Comparison of ENCODE assay signal across 7 cellular contexts in the genomic region with DNA sequence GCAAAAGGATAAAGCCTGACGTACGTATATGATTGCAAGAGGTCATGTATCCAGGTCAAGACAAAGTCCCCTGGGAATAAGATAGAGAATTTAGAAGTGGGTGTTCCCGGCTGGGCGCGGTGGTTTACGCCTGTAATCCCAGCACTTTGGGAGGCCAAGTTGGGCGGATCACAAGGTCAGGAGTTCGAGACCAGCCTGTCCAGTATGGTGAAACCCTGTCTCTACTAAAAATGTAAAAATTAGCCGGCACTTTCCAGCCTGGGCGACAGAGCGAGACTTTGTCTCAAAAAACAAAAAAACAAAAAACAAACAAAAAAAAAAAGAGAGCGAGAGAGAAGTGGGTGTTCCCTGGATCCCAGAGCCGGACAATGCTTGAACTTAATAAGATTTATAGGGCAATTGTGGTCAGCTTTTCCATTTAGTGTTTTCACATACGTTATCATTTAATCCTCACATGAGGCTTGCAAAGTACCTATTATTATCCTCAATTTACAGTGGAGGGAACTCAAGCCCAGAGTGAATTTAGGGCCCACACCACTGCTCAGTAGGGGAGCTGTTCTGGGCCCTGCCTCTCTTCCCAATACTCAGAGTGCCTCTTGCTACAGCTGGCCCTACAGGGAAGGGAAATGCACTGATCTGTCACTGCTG. TPM values are rescaled to one million over a fixed set of nuclear protein-coding genes. Genes with fewer than 3 reads are reported as not detected.
DNase-seq lines count a peak whose midpoint lies in the region; ATAC-seq and TF ChIP-seq lines count a peak whose summit lies in the region.
"Had no signal": no experiment of that assay in that cellular context is flagged by ENCODE, and none has a peak within 500 bp of the region (broad histone marks: within the 10 kb centered on the region; RNA-seq: fewer than 3 reads in every experiment).

No MANE protein-coding gene starts in this region.

- no peak overlapping the region for H3K18ac ChIP-seq in mesendoderm (ENCODE audit: low read length)

- peaks cover 16% of the 10 kb centered on the region for H3K27me3 ChIP-seq in CD8-positive, alpha-beta T cell (ENCODE audit: insufficient read depth, low read length)
- H3K27me3 ChIP-seq in mesendoderm (ENCODE audit: insufficient read depth, low read length, poor library complexity) (peaks cover 2% of the 10 kb centered on the region), HAP-1 (ENCODE audit: low read depth) (0 out of 2 replicates have a peak, but pooled peaks cover 2% of the 10 kb centered on the region)

- no peak overlapping the region for H2BK5ac ChIP-seq in mesendoderm (ENCODE audit: low read length)

- H3K23ac ChIP-seq in mesendoderm (ENCODE audit: low read length), result no peak overlapping the region

- no peak overlapping the region for H4K8ac ChIP-seq in mesendoderm (ENCODE audit: low read depth, low read length)

- CTCF ChIA-PET in CD8-positive, alpha-beta T cell (lab: Charles Lee), result interaction anchor here (0.7 to 3.5 kb wide), 6 partner anchors 8 to 132 kb away, joined by 3 to 45 read pairs (median 6); partner anchors contain the start of gene ARRB2

- H2BK15ac ChIP-seq in mesendoderm (replicated peaks; ENCODE audit: low read depth), result no peak overlapping the region

- peaks cover 27% of the 10 kb centered on the region for H3K4me1 Mint-ChIP-seq in CD8-positive, alpha-beta T cell (ENCODE audit: low read depth)
- peaks cover 36% of the 10 kb centered on the region for H3K4me1 Mint-ChIP-seq in activated T-helper 1 cell treated with anti-CD3 and anti-CD28 coated beads, Interleukin-12 subunit alpha, Interleukin-12 subunit beta, Interleukin-2, Interleukin-4 antibody, amounts not matched to agents 30 ng/mL and 10 ng/mL and 1 ng/mL, durations not matched to agents 14 hours and 24 hours and 36 hours (ENCODE audit: low read depth)

- peaks cover 35% of the 10 kb centered on the region for H3K27me3 Mint-ChIP-seq in CD8-positive, alpha-beta T cell (ENCODE audit: low read depth)
- H3K27me3 Mint-ChIP-seq in activated T-helper 1 cell treated with anti-CD3 and anti-CD28 coated beads, Interleukin-12 subunit alpha, Interleukin-12 subunit beta, Interleukin-2, Interleukin-4 antibody, amounts not matched to agents 30 ng/mL and 10 ng/mL and 1 ng/mL, durations not matched to agents 14 hours and 24 hours and 36 hours (ENCODE audit: insufficient read depth), result peaks cover 60% of the 10 kb centered on the region

- no peaks in the 10 kb centered on the region for H3K9me3 Mint-ChIP-seq in CD8-positive, alpha-beta T cell
- H3K9me3 Mint-ChIP-seq in activated T-helper 1 cell treated with anti-CD3 and anti-CD28 coated beads, Interleukin-12 subunit alpha, Interleukin-12 subunit beta, Interleukin-2, Interleukin-4 antibody, amounts not matched to agents 30 ng/mL and 10 ng/mL and 1 ng/mL, durations not matched to agents 14 hours and 24 hours and 36 hours, result no peaks in the 10 kb centered on the region

- intact Hi-C loops in CD8-positive, alpha-beta T cell (cut with DNase I, micrococcal nuclease), result loop anchor here (2.0 to 5.0 kb wide), 2 partner anchors 99 to 101 kb away; no protein-coding TSS in a partner anchor
- intact Hi-C loops in activated T-helper 1 cell treated with anti-CD3 and anti-CD28 coated beads, Interleukin-12 subunit alpha, Interleukin-12 subunit beta, Interleukin-2, Interleukin-4 antibody, amounts not matched to agents 30 ng/mL and 10 ng/mL and 1 ng/mL, durations not matched to agents 14 hours and 24 hours and 36 hours (cut with micrococcal nuclease), result loop anchor here (5.0 kb wide), 1 partner anchor 146 kb away; the partner anchor contains the start of gene ALOX15

- peak overlapping the region; percentile 90 for H3K9ac ChIP-seq in mesendoderm (ENCODE audit: low read length)

- ATAC-seq in CD8-positive, alpha-beta T cell, result no peak

- no peak for DNase-seq in CD8-positive, alpha-beta T cell
- DNase-seq in activated T-helper 1 cell treated with anti-CD3 and anti-CD28 coated beads, Interleukin-12 subunit alpha, Interleukin-12 subunit beta, Interleukin-2, Interleukin-4 antibody, amounts not matched to agents 30 ng/mL and 10 ng/mL and 1 ng/mL, durations not matched to agents 14 hours and 24 hours and 36 hours (ENCODE audit: low spot score), result no peak
- DNase-seq in mesendoderm (no peak), Ammon's horn (ENCODE audit: low spot score) (no peak), SIG-M5 treated with dmso at 0.1 percent for 504 hours (lab: John Stamatoyannopoulos, UW; ENCODE audit: unreplicated experiment) (no peak), HAP-1 (ENCODE audit: low spot score in 2 of 2) (no peak)
- DNase-seq: Kasumi-1 had no signal

- H3K56ac ChIP-seq in mesendoderm (ENCODE audit: low read length), result peak overlapping the region; percentile 95

- no peak overlapping the region for H4K5ac ChIP-seq in mesendoderm (ENCODE audit: low read length)

- whole genome bisulfite sequencing in mesendoderm (ENCODE audit: extremely low coverage, insufficient coverage, low lambda C conversion rate), result no CpG with 5 or more reads among the region's 14 CpGs

- H3K4me3 ChIP-seq in CD8-positive, alpha-beta T cell (ENCODE audit: low read depth, low read length), result no peak overlapping the region
- H3K4me3 ChIP-seq in mesendoderm (ENCODE audit: low read length) (no peak overlapping the region), HAP-1 (no peak overlapping the region)

- in situ Hi-C loops in HAP-1 (cut with MboI; ENCODE audit: low sequenced_read_pairs), result no loop called here

- H3K4me1 ChIP-seq in CD8-positive, alpha-beta T cell (ENCODE audit: insufficient read depth, low read length), result peaks cover 29% of the 10 kb centered on the region
- H3K4me1 ChIP-seq in mesendoderm (ENCODE audit: control insufficient read depth, low read depth, low read length) (peaks cover 2% of the 10 kb centered on the region), HAP-1 (peaks cover 15% of the 10 kb centered on the region)

- no peaks in the 10 kb centered on the region for H3K36me3 Mint-ChIP-seq in CD8-positive, alpha-beta T cell
- H3K36me3 Mint-ChIP-seq in activated T-helper 1 cell treated with anti-CD3 and anti-CD28 coated beads, Interleukin-12 subunit alpha, Interleukin-12 subunit beta, Interleukin-2, Interleukin-4 antibody, amounts not matched to agents 30 ng/mL and 10 ng/mL and 1 ng/mL, durations not matched to agents 14 hours and 24 hours and 36 hours (ENCODE audit: low read depth), result peaks cover 4% of the 10 kb centered on the region

- H3K79me1 ChIP-seq in mesendoderm (ENCODE audit: low read length), result no peaks in the 10 kb centered on the region

- no peaks in the 10 kb centered on the region for H3K9me3 ChIP-seq in CD8-positive, alpha-beta T cell (ENCODE audit: low read length)
- peaks cover 3% of the 10 kb centered on the region; the same call in 1 of the 2 replicates for H3K9me3 ChIP-seq in HAP-1

- peak overlapping the region; percentile 84 for H3K4me2 ChIP-seq in mesendoderm (ENCODE audit: low read length)

- no peak overlapping the region for H2AK5ac ChIP-seq in mesendoderm (ENCODE audit: low read length)

- H3K4me3 Mint-ChIP-seq in CD8-positive, alpha-beta T cell, result peak overlapping the region; percentile 47
- peak overlapping the region; percentile 66 for H3K4me3 Mint-ChIP-seq in activated T-helper 1 cell treated with anti-CD3 and anti-CD28 coated beads, Interleukin-12 subunit alpha, Interleukin-12 subunit beta, Interleukin-2, Interleukin-4 antibody, amounts not matched to agents 30 ng/mL and 10 ng/mL and 1 ng/mL, durations not matched to agents 14 hours and 24 hours and 36 hours

- H3K36me3 ChIP-seq in CD8-positive, alpha-beta T cell (ENCODE audit: insufficient read depth, low read length), result no peaks in the 10 kb centered on the region
- H3K36me3 ChIP-seq in mesendoderm (ENCODE audit: control insufficient read depth, insufficient read depth, low read length), result no peaks in the 10 kb centered on the region
- H3K36me3 ChIP-seq in HAP-1 (replicated peaks), result no peaks in the 10 kb centered on the region

- POLR2A ChIA-PET in CD8-positive, alpha-beta T cell (lab: Charles Lee), result interaction anchor here (0.6 to 2.2 kb wide), 4 partner anchors 20 to 111 kb away, joined by 3 to 5 read pairs (median 4); partner anchors contain the start of genes ARRB2 and C17orf107

- H3K27ac ChIP-seq in CD8-positive, alpha-beta T cell (ENCODE audit: low read depth, low read length), result no peak overlapping the region
- H3K27ac ChIP-seq in mesendoderm (ENCODE audit: low read depth, low read length), result no peak overlapping the region

- no peak overlapping the region for H3K27ac Mint-ChIP-seq in CD8-positive, alpha-beta T cell
- H3K27ac Mint-ChIP-seq in activated T-helper 1 cell treated with anti-CD3 and anti-CD28 coated beads, Interleukin-12 subunit alpha, Interleukin-12 subunit beta, Interleukin-2, Interleukin-4 antibody, amounts not matched to agents 30 ng/mL and 10 ng/mL and 1 ng/mL, durations not matched to agents 14 hours and 24 hours and 36 hours, result peak overlapping the region; percentile 48

- H2BK120ac ChIP-seq in mesendoderm (ENCODE audit: low read depth, low read length), result no peak overlapping the region

- no peak overlapping the region for H3K4ac ChIP-seq in mesendoderm (ENCODE audit: low read depth, low read length)

- no peaks in the 10 kb centered on the region for H3K79me2 ChIP-seq in mesendoderm (ENCODE audit: control insufficient read depth, insufficient read depth, low read length)

- no peak for TF ChIP-seq CTCF in CD8-positive, alpha-beta T cell (IDR thresholded peaks at IDR 0.05)

RNA-seq across cellular contexts. Expression of gene GLTPD2, which starts 0.5 kb away (rescaled TPM):
- under 1 TPM in 1 of 2 experiments, not detected in 1; 0.33 TPM for total RNA-seq in CD8-positive, alpha-beta T cell
- not detected in 2 replicates for total RNA-seq in activated T-helper 1 cell treated with anti-CD3 and anti-CD28 coated beads, Interleukin-12 subunit alpha, Interleukin-12 subunit beta, Interleukin-2, Interleukin-4 antibody, amounts not matched to agents 30 ng/mL and 10 ng/mL and 1 ng/mL, durations not matched to agents 14 hours and 24 hours and 36 hours
- polyA plus RNA-seq in mesendoderm (2013, experiment 1 of 2), result not detected
- polyA plus RNA-seq in mesendoderm (2013, experiment 2 of 2), result 0.04 TPM

RNA-seq across cellular contexts. Expression of gene VMO1, which starts 2.1 kb away (rescaled TPM):
- total RNA-seq in CD8-positive, alpha-beta T cell, result not detected
- total RNA-seq in activated T-helper 1 cell treated with anti-CD3 and anti-CD28 coated beads, Interleukin-12 subunit alpha, Interleukin-12 subunit beta, Interleukin-2, Interleukin-4 antibody, amounts not matched to agents 30 ng/mL and 10 ng/mL and 1 ng/mL, durations not matched to agents 14 hours and 24 hours and 36 hours, result not detected in 2 replicates
- polyA plus RNA-seq in mesendoderm (2013, experiment 1 of 2), result 0.13 TPM
- polyA plus RNA-seq in mesendoderm (2013, experiment 2 of 2), result 0.17 TPM

RNA-seq across cellular contexts. Expression of gene PSMB6, which starts 7.7 kb away (rescaled TPM):
- total RNA-seq in CD8-positive, alpha-beta T cell, result 10 to 100 TPM; 54.9 to 62.6 TPM
- total RNA-seq in activated T-helper 1 cell treated with anti-CD3 and anti-CD28 coated beads, Interleukin-12 subunit alpha, Interleukin-12 subunit beta, Interleukin-2, Interleukin-4 antibody, amounts not matched to agents 30 ng/mL and 10 ng/mL and 1 ng/mL, durations not matched to agents 14 hours and 24 hours and 36 hours, result 205 and 208 TPM in 2 replicates
- polyA plus RNA-seq in mesendoderm (2013, experiment 1 of 2), result 350 TPM
- polyA plus RNA-seq in mesendoderm (2013, experiment 2 of 2), result 348 TPM

RNA-seq across cellular contexts. Expression of gene TM4SF5, which starts 16.6 kb away (rescaled TPM):
- not detected for total RNA-seq in CD8-positive, alpha-beta T cell
- total RNA-seq in activated T-helper 1 cell treated with anti-CD3 and anti-CD28 coated beads, Interleukin-12 subunit alpha, Interleukin-12 subunit beta, Interleukin-2, Interleukin-4 antibody, amounts not matched to agents 30 ng/mL and 10 ng/mL and 1 ng/mL, durations not matched to agents 14 hours and 24 hours and 36 hours, result not detected in 2 replicates
- polyA plus RNA-seq in mesendoderm (2013, experiment 1 of 2), result not detected
- polyA plus RNA-seq in mesendoderm (2013, experiment 2 of 2), result not detected
